ENCODE assay signal across 20 cellular contexts in genomic region chr11:35964846-35965245, GRCh38.
"Had no signal": no experiment of that assay in that cellular context is flagged by ENCODE, and none has a peak within 500 bp of the region (broad histone marks: within the 10 kb centered on the region; RNA-seq: fewer than 3 reads in every experiment).

No MANE protein-coding gene starts in this region.

- H3K4me3 ChIP-seq: coronary artery, gastrocnemius medialis, lower lobe of right lung, spleen, thoracic aorta, upper lobe of right lung had no signal

- H3K9me3 Mint-ChIP-seq: activated CD4-positive, alpha-beta T cell treated with anti-CD3 and anti-CD28 coated beads, Interleukin-2, amount 10 ng/mL, durations not matched to agents 7 days and 5 days; activated naive CD8-positive, alpha-beta T cell treated with anti-CD3 and anti-CD28 coated beads, Interleukin-2, amount 50 U/mL, for 24 hours; activated T-helper 1 cell treated with anti-CD3 and anti-CD28 coated beads, Interleukin-12 subunit alpha, Interleukin-12 subunit beta, Interleukin-2, Interleukin-4 antibody, amounts not matched to agents 30 ng/mL and 10 ng/mL and 1 ng/mL, durations not matched to agents 14 hours and 24 hours and 36 hours had no signal

- H3K4me3 Mint-ChIP-seq: activated CD4-positive, alpha-beta T cell treated with anti-CD3 and anti-CD28 coated beads, Interleukin-2, amount 10 ng/mL, durations not matched to agents 7 days and 5 days; activated CD8-positive, alpha-beta T cell treated with anti-CD3 and anti-CD28 coated beads, Interleukin-2, amount 10 ng/mL, durations not matched to agents 7 days and 5 days; activated naive CD8-positive, alpha-beta T cell treated with anti-CD3 and anti-CD28 coated beads, Interleukin-2, amount 50 U/mL, for 24 hours; activated T-helper 1 cell treated with anti-CD3 and anti-CD28 coated beads, Interleukin-12 subunit alpha, Interleukin-12 subunit beta, Interleukin-2, Interleukin-4 antibody, amounts not matched to agents 30 ng/mL and 10 ng/mL and 1 ng/mL, durations not matched to agents 14 hours and 24 hours and 36 hours; naive B cell had no signal

- H3K27me3 ChIP-seq: gastrocnemius medialis, spleen, upper lobe of right lung had no signal

- ATAC-seq: activated CD4-positive, CD25-positive, alpha-beta regulatory T cell treated with anti-CD3 and anti-CD28 coated beads, Interleukin-2, amount 50 U/mL, for 24 hours; activated CD8-positive, alpha-beta T cell treated with anti-CD3 and anti-CD28 coated beads, Interleukin-2, amount 10 ng/mL, durations not matched to agents 7 days and 5 days; activated naive CD8-positive, alpha-beta T cell treated with anti-CD3 and anti-CD28 coated beads, Interleukin-2, amount 50 U/mL, for 24 hours; esophagus mucosa; gastrocnemius medialis; left colon; lower lobe of right lung; upper lobe of right lung had no signal

- H3K4me1 Mint-ChIP-seq: activated CD4-positive, alpha-beta T cell treated with anti-CD3 and anti-CD28 coated beads, Interleukin-2, amount 10 ng/mL, durations not matched to agents 7 days and 5 days; activated naive CD8-positive, alpha-beta T cell treated with anti-CD3 and anti-CD28 coated beads, Interleukin-2, amount 50 U/mL, for 24 hours; naive B cell had no signal

- H3K36me3 Mint-ChIP-seq: naive B cell had no signal

- H3K27ac ChIP-seq: gastrocnemius medialis, lower lobe of right lung, spleen, thoracic aorta, upper lobe of right lung had no signal

- H3K27ac Mint-ChIP-seq: activated CD4-positive, alpha-beta T cell treated with anti-CD3 and anti-CD28 coated beads, Interleukin-2, amount 10 ng/mL, durations not matched to agents 7 days and 5 days; activated CD8-positive, alpha-beta T cell treated with anti-CD3 and anti-CD28 coated beads, Interleukin-2, amount 10 ng/mL, durations not matched to agents 7 days and 5 days; activated naive CD8-positive, alpha-beta T cell treated with anti-CD3 and anti-CD28 coated beads, Interleukin-2, amount 50 U/mL, for 24 hours; activated T-helper 1 cell treated with anti-CD3 and anti-CD28 coated beads, Interleukin-12 subunit alpha, Interleukin-12 subunit beta, Interleukin-2, Interleukin-4 antibody, amounts not matched to agents 30 ng/mL and 10 ng/mL and 1 ng/mL, durations not matched to agents 14 hours and 24 hours and 36 hours had no signal

- DNase-seq: activated CD4-positive, alpha-beta T cell treated with anti-CD3 and anti-CD28 coated beads, Interleukin-2, amount 10 ng/mL, durations not matched to agents 7 days and 5 days; activated CD8-positive, alpha-beta T cell treated with anti-CD3 and anti-CD28 coated beads, Interleukin-2, amount 10 ng/mL, durations not matched to agents 7 days and 5 days; activated gamma-delta T cell; activated naive CD4-positive, alpha-beta T cell treated with anti-CD3 and anti-CD28 coated beads, Interleukin-2, amount 50 U/mL, for 16 hours; activated naive CD8-positive, alpha-beta T cell treated with anti-CD3 and anti-CD28 coated beads, Interleukin-2, amount 50 U/mL, for 24 hours; cerebellar nuclear complex; gastrocnemius medialis; hypothalamus; left colon; lower lobe of right lung; naive B cell; spleen; stimulated activated CD4-positive, alpha-beta T cell treated with anti-CD3 and anti-CD28 coated beads, Interleukin-4, amount 100 ng/mL, for 1 hour; stimulated activated naive CD4-positive, alpha-beta T cell treated with Interleukin-2 at 50 U/mL for 16 hours; upper lobe of right lung had no signal
